8 cellular contexts compared by ENCODE assay signal in genomic region chr1:26787381-26787705, GRCh38. TPM values are rescaled to one million over a fixed set of nuclear protein-coding genes. Genes with fewer than 3 reads are reported as not detected.
DNase-seq lines count a peak whose midpoint lies in the region; ATAC-seq and TF ChIP-seq lines count a peak whose summit lies in the region.

No MANE protein-coding gene starts in this region.

- under 1% methylated on average over 11 of the region's 11 CpGs for WGBS in liver

- peak; percentile 40 for ATAC-seq in HG02884 (IDR thresholded peaks at IDR 0.05; ENCODE audit: unreplicated experiment)

- no peaks in the 10 kb centered on the region for H3K9me3 Mint-ChIP-seq in brain

- peaks cover 73% of the 10 kb centered on the region for H3K4me1 Mint-ChIP-seq in brain

- H3K9me3 ChIP-seq in SJCRH30 (replicated peaks) (no peaks in the 10 kb centered on the region), liver (ENCODE audit: control insufficient read depth in 4 of 4, low read length in 3 of 4) (no peaks in the 10 kb centered on the region)

- H3K27ac ChIP-seq in SJCRH30 = peak overlapping the region; percentile 77
- H3K27ac ChIP-seq in liver (ENCODE audit: low read depth in 1 of 2, low read length in 2 of 2) = peak overlapping the region; percentile 99 to 100

- H3K4me3 Mint-ChIP-seq in brain = peak overlapping the region; percentile 84 to 98 (median 85)

- peak overlapping the region; percentile 96 to 100 (median 100) for H3K27ac Mint-ChIP-seq in brain

- peak; percentile 67 for DNase-seq in NCI-H748 (lab: John Stamatoyannopoulos, UW; ENCODE audit: unreplicated experiment)
- no peak for DNase-seq in NCI-H748 treated with DMSO at 0.1 percent for 48 hours (lab: John Stamatoyannopoulos, UW)
- no peak for DNase-seq in SJCRH30
- peak; percentile 45 to 53 for DNase-seq in stimulated activated CD8-positive, alpha-beta memory T cell treated with anti-CD3 and anti-CD28 coated beads, Interleukin-7, amount 100 ng/mL, for 1 hour (ENCODE audit: low read depth in 2 of 2)
- DNase-seq in NCI-H524 treated with DMSO at 0.1 percent for 48 hours (lab: John Stamatoyannopoulos, UW) = no peak

- TF ChIP-seq RAD21 in liver (IDR thresholded peaks at IDR 0.05) = no peak

- no peaks in the 10 kb centered on the region for H3K27me3 ChIP-seq in SJCRH30
- no peaks in the 10 kb centered on the region for H3K27me3 ChIP-seq in liver (ENCODE audit: control insufficient read depth in 4 of 4, insufficient read depth in 4 of 4, low read length in 3 of 4)

- TF ChIP-seq CTCF in brain (conservative IDR thresholded peaks at IDR 0.05) = no peak
- no peak for TF ChIP-seq CTCF in liver (IDR thresholded peaks at IDR 0.05; ENCODE audit: low read depth, low read length, missing input control)

- peak overlapping the region; percentile 68 for H3K4me3 ChIP-seq in SJCRH30
- H3K4me3 ChIP-seq in liver (ENCODE audit: low read depth in 1 of 3, low read length in 3 of 3) = peak overlapping the region; percentile 74 to 94 (median 75)

- H3K36me3 ChIP-seq in SJCRH30 = peaks cover 13% of the 10 kb centered on the region
- no peaks in the 10 kb centered on the region for H3K36me3 ChIP-seq in liver (ENCODE audit: control insufficient read depth in 4 of 4, insufficient read depth in 3 of 4, low read depth in 1 of 4, low read length in 3 of 4)

- peaks cover 2% of the 10 kb centered on the region for H3K36me3 Mint-ChIP-seq in brain

- H3K27me3 Mint-ChIP-seq in brain = peaks cover 7% of the 10 kb centered on the region

- peaks cover 26% of the 10 kb centered on the region for H3K4me1 ChIP-seq in SJCRH30
- peaks cover 13 to 77% (median 49%) of the 10 kb centered on the region in 4 donors for H3K4me1 ChIP-seq in liver (ENCODE audit: control insufficient read depth in 4 of 4, insufficient read depth in 4 of 4, low read length in 3 of 4)

- H3K9ac ChIP-seq in liver (ENCODE audit: low read depth in 1 of 2, low read length in 2 of 2) = peak overlapping the region; percentile 95 to 99

TF ChIP-seq in liver, 16 proteins besides CTCF, POLR2A, EP300 and RAD21:
- no peak for TF ChIP-seq HNF4A (conservative IDR thresholded peaks at IDR 0.05)
- no peak for TF ChIP-seq GABPA (IDR thresholded peaks at IDR 0.05 in 1 of 2, conservative IDR thresholded peaks at IDR 0.05 in 1 of 2)
- no peak for TF ChIP-seq JUND (IDR thresholded peaks at IDR 0.05)
- no peak for TF ChIP-seq YY1 (IDR thresholded peaks at IDR 0.05)
- TF ChIP-seq MAX (IDR thresholded peaks at IDR 0.05) = no peak
- TF ChIP-seq, protein P1, sequence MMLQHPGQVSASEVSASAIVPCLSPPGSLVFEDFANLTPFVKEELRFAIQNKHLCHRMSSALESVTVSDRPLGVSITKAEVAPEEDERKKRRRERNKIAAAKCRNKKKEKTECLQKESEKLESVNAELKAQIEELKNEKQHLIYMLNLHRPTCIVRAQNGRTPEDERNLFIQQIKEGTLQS (IDR thresholded peaks at IDR 0.05) = no peak
TF ChIP-seq in liver: peak in this region for 0.

RNA-seq across cellular contexts. Expression of gene PIGV, which starts 0.4 kb away (rescaled TPM):
- total RNA-seq in SJCRH30 (2014; rRNA removed; shearing (Covaris generic)) = 5.8 and 6.2 TPM in 2 replicates
- polyA plus RNA-seq in brain (ENCODE audit: insufficient read depth, low read depth, low replicate concordance) = 11.9 TPM
- total RNA-seq in liver = 10 to 100 TPM; 15.3 to 24.3 TPM
- polyA plus RNA-seq in liver = 10 to 100 TPM; 13.9 to 14.2 TPM

RNA-seq across cellular contexts. Expression of gene ZDHHC18, which starts 39.1 kb away (rescaled TPM):
- total RNA-seq in SJCRH30 (2014; rRNA removed; shearing (Covaris generic)) = 31.6 and 31.8 TPM in 2 replicates
- polyA plus RNA-seq in brain (ENCODE audit: insufficient read depth, low read depth, low replicate concordance) (30.7 TPM), liver (1 to 10 TPM; 2.6 to 9.2 TPM)
- total RNA-seq in liver = 1 to 10 TPM; 7.6 to 8.3 TPM

Comparison
In these comparisons a context has a peak if more than half of its experiments do, and no peak if none do; other contexts are left out.
1. DNase-seq: peak in NCI-H748 (single experiment) and stimulated activated CD8-positive, alpha-beta memory T cell treated with anti-CD3 and anti-CD28 coated beads, Interleukin-7, amount 100 ng/mL, for 1 hour (2 of 2); none in NCI-H748 treated with DMSO at 0.1 percent for 48 hours (single experiment), SJCRH30 (0 of 2) and NCI-H524 treated with DMSO at 0.1 percent for 48 hours (single experiment).